Comparison of ENCODE assay signal across 18 cellular contexts in genomic region chr13:65907656-65908441, GRCh38.
DNase-seq lines count a peak whose midpoint lies in the region; FAIRE-seq and TF ChIP-seq lines count a peak whose summit lies in the region.
"Had no signal": no experiment of that assay in that cellular context is flagged by ENCODE, and none has a peak within 500 bp of the region (broad histone marks: within the 10 kb centered on the region; RNA-seq: fewer than 3 reads in every experiment).

No MANE protein-coding gene starts in this region.

- H3K9ac ChIP-seq in astrocyte (ENCODE audit: low read length), result peak overlapping the region; percentile 8

- H3K9me3 ChIP-seq in astrocyte (ENCODE audit: insufficient read depth, low read depth, low read length), result peaks cover 6% of the 10 kb centered on the region

- H3K27me3 Mint-ChIP-seq in astrocyte (ENCODE audit: low read depth, unreplicated experiment), result no peaks in the 10 kb centered on the region
- no peaks in the 10 kb centered on the region for H3K27me3 Mint-ChIP-seq in CD14-positive monocyte (ENCODE audit: low read depth in 3 of 3)
- H3K27me3 Mint-ChIP-seq: IgD-negative memory B cell had no signal

- H3K9me3 Mint-ChIP-seq in astrocyte (ENCODE audit: unreplicated experiment) (peaks cover 28% of the 10 kb centered on the region), CD14-positive monocyte (peaks cover 4 to 23% (median 10%) of the 10 kb centered on the region in 7 donors)

- H3K36me3 Mint-ChIP-seq in astrocyte (ENCODE audit: low read depth, unreplicated experiment) (peaks cover 7% of the 10 kb centered on the region), CD14-positive monocyte (no peaks in the 10 kb centered on the region)
- H3K36me3 Mint-ChIP-seq: IgD-negative memory B cell had no signal

- no peaks in the 10 kb centered on the region for H4K20me1 ChIP-seq in astrocyte (ENCODE audit: insufficient read depth, low read length)

- peak overlapping the region; percentile 12 for H3K4me2 ChIP-seq in astrocyte (ENCODE audit: low read length)

- peak overlapping the region; percentile 28 for H2AFZ ChIP-seq in astrocyte (ENCODE audit: low read depth, low read length)

- DNase-seq in AG10803 (ENCODE audit: low read depth) (peak; percentile 3), HT1080 (ENCODE audit: low read depth) (peak; percentile 75), astrocyte (ENCODE audit: low read depth) (peak; percentile 50), glomerular visceral epithelial cell (ENCODE audit: extremely low spot score) (peak; percentile 14), CD14-positive monocyte (ENCODE audit: low spot score) (no peak), germinal center (ENCODE audit: low spot score) (no peak), MV-4-11 (lab: John Stamatoyannopoulos, UW) (no peak), NOMO-1 treated with dmso at 0.1 percent for 144 hours (lab: John Stamatoyannopoulos, UW; ENCODE audit: unreplicated experiment) (no peak)
- DNase-seq: COR-L47, GOT3, NCI-H1436 treated with DMSO at 0.1 percent for 48 hours, NCI-H2081, NCI-H510A, Peyer's patch, Right ventricle myocardium superior had no signal

- H3K4me1 ChIP-seq in astrocyte (ENCODE audit: insufficient read depth, low read length), result peaks cover 2% of the 10 kb centered on the region
- H3K4me1 ChIP-seq: Peyer's patch had no signal

- no peak overlapping the region for H3K27ac Mint-ChIP-seq in astrocyte (ENCODE audit: unreplicated experiment)
- H3K27ac Mint-ChIP-seq in CD14-positive monocyte, result no peak overlapping the region
- H3K27ac Mint-ChIP-seq: IgD-negative memory B cell had no signal

- no peak for FAIRE-seq in astrocyte (lab: Jason Lieb, UNC)

- TF ChIP-seq CTCF in AG10803 (conservative IDR thresholded peaks at IDR 0.05; ENCODE audit: low read length) (no peak), astrocyte (IDR thresholded peaks at IDR 0.05; ENCODE audit: insufficient read depth, low read depth, low read length) (no peak), CD14-positive monocyte (IDR thresholded peaks at IDR 0.05) (no peak)

- H3K79me2 ChIP-seq in astrocyte (ENCODE audit: insufficient read depth, low read length), result no peaks in the 10 kb centered on the region

- no peaks in the 10 kb centered on the region for H3K36me3 ChIP-seq in astrocyte (ENCODE audit: insufficient read depth, low read length)
- H3K36me3 ChIP-seq: Peyer's patch had no signal

- no peaks in the 10 kb centered on the region for H3K27me3 ChIP-seq in astrocyte (ENCODE audit: insufficient read depth, low read length)
- H3K27me3 ChIP-seq: Peyer's patch had no signal

- intact Hi-C loops in CD14-positive monocyte (cut with micrococcal nuclease), result no loop called here

- H3K4me3 ChIP-seq in AG10803 (ENCODE audit: low read length), result no peak overlapping the region
- no peak overlapping the region for H3K4me3 ChIP-seq in astrocyte (ENCODE audit: insufficient read depth, low read depth, low read length)
- H3K4me3 ChIP-seq: Peyer's patch, SK-N-MC had no signal

- H3K4me3 Mint-ChIP-seq in astrocyte (ENCODE audit: unreplicated experiment) (no peak overlapping the region), CD14-positive monocyte (no peak overlapping the region)
- H3K4me3 Mint-ChIP-seq: IgD-negative memory B cell had no signal

- peak overlapping the region; percentile 66 for H3K27ac ChIP-seq in astrocyte (ENCODE audit: low read depth, low read length)
- H3K27ac ChIP-seq: C4-2B, Peyer's patch, SK-N-MC had no signal

- H3K4me1 Mint-ChIP-seq in astrocyte (ENCODE audit: low read depth, unreplicated experiment), result peaks cover 10% of the 10 kb centered on the region
- no peaks in the 10 kb centered on the region for H3K4me1 Mint-ChIP-seq in CD14-positive monocyte
- H3K4me1 Mint-ChIP-seq: IgD-negative memory B cell had no signal

Comparison
In these comparisons a context has a peak if more than half of its experiments do, and no peak if none do; other contexts are left out.
1. DNase-seq: peak in AG10803 (single experiment), HT1080 (single experiment), astrocyte (single experiment) and glomerular visceral epithelial cell (single experiment); none in CD14-positive monocyte (single experiment), germinal center (single experiment), MV-4-11 (single experiment) and NOMO-1 treated with dmso at 0.1 percent for 144 hours (single experiment).